ENCODE assay signal across 30 cellular contexts in the genomic region with DNA sequence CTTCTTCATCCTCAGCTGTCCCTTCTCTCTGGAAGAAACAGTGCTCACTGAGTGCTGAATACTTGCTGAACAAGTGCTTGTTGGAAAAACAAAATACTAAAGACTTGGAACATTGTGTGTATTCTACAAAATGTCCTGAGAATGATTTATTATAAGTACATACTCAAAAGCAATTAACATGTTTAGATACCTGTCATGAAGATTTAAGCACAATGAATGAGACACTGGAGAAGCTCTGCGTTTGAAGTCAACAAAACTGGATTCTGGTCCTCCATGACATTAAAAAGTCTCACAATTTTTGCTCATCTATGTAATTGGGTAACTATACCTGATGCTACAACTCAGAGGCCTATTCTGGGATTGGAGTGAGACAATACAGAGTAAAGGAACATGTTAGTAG. TPM values are rescaled to one million over a fixed set of nuclear protein-coding genes. Genes with fewer than 3 reads are reported as not detected.
"Had no signal": no experiment of that assay in that cellular context is flagged by ENCODE, and none has a peak within 500 bp of the region (broad histone marks: within the 10 kb centered on the region; RNA-seq: fewer than 3 reads in every experiment).

No MANE protein-coding gene starts in this region.

- ATAC-seq: activated CD4-positive, alpha-beta T cell treated with anti-CD3 and anti-CD28 coated beads for 36 hours; activated CD8-positive, alpha-beta memory T cell treated with anti-CD3 and anti-CD28 coated beads, Interleukin-2, amount 10 ng/mL, durations not matched to agents 7 days and 5 days; activated CD8-positive, alpha-beta T cell treated with anti-CD3 and anti-CD28 coated beads, Interleukin-2, amount 10 ng/mL, durations not matched to agents 7 days and 5 days; activated naive CD8-positive, alpha-beta T cell treated with anti-CD3 and anti-CD28 coated beads, Interleukin-2, amount 50 U/mL, for 24 hours; effector memory CD8-positive, alpha-beta T cell; left cardiac atrium; sciatic nerve; stimulated activated memory B cell treated with anti-CD40 and anti-IgM and Interleukin-4, amounts not matched to agents 10 μg/mL and 1 μg/mL and 100 μg/mL, for 72 hours; upper lobe of right lung had no signal

- FAIRE-seq: endothelial cell of umbilical vein, keratinocyte had no signal

- H3K4me3 ChIP-seq: ovary, prostate gland, skin epidermis, stomach, tibial artery, upper lobe of right lung had no signal

- DNase-seq: activated CD4-positive, alpha-beta T cell treated with anti-CD3 and anti-CD28 coated beads for 36 hours; activated CD4-positive, CD25-positive, alpha-beta regulatory T cell; activated CD8-positive, alpha-beta memory T cell treated with anti-CD3 and anti-CD28 coated beads, Interleukin-2, amount 10 ng/mL, durations not matched to agents 7 days and 5 days; activated CD8-positive, alpha-beta T cell treated with anti-CD3 and anti-CD28 coated beads, Interleukin-2, amount 10 ng/mL, durations not matched to agents 7 days and 5 days; activated naive CD8-positive, alpha-beta T cell treated with anti-CD3 and anti-CD28 coated beads, Interleukin-2, amount 50 U/mL, for 24 hours; activated T-cell treated with anti-CD3 and anti-CD28 coated beads, Interleukin-2, amount 50 U/mL, for 48 hours; amygdala; caudate nucleus; cortex of kidney; effector memory CD8-positive, alpha-beta T cell; foreskin fibroblast; head of caudate nucleus; hippocampal formation; left cardiac atrium; mammary epithelial cell; naive B cell; ovary; retina; stimulated activated CD4-positive, alpha-beta T cell treated with anti-CD3 and anti-CD28 coated beads, Interleukin-12 subunit alpha, Interleukin-12 subunit beta, amount 100 ng/mL, for 4 hours; stimulated activated CD4-positive, alpha-beta T cell treated with anti-CD3 and anti-CD28 coated beads, Interleukin-4, amount 100 ng/mL, for 24 hours; stimulated activated CD8-positive, alpha-beta memory T cell treated with anti-CD3 and anti-CD28 coated beads, Interleukin-4, amount 100 ng/mL, for 48 hours; stomach; tibial artery; upper lobe of right lung had no signal

RNA-seq across cellular contexts. Expression of gene LAMB1, which starts 34.8 kb away (rescaled TPM):
- total RNA-seq: activated CD8-positive, alpha-beta memory T cell treated with anti-CD3 and anti-CD28 coated beads, Interleukin-2, amount 10 ng/mL, durations not matched to agents 7 days and 5 days; activated CD8-positive, alpha-beta T cell treated with anti-CD3 and anti-CD28 coated beads, Interleukin-2, amount 10 ng/mL, durations not matched to agents 7 days and 5 days had no signal
